ENCODE assay signal across 11 cellular contexts in the genomic region with DNA sequence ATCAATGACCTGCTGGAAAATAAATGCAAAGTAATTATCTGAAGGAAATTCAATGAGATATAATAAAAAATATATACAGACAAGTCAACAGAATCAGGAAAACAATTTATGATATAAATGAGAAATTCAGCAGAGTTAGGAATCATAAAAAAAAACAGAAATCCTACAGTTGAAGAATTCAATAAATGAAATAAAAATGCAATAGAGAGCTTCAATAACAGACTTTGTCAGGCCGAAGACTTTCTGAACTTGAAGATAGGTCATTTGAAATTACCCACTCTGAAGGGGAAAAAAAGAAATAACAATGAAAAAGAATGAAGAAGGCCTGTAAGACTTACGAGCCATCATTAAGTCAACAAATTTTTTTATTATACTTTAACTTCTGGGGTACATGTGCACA. TPM values are rescaled to one million over a fixed set of nuclear protein-coding genes. Genes with fewer than 3 reads are reported as not detected.
"Had no signal": no experiment of that assay in that cellular context is flagged by ENCODE, and none has a peak within 500 bp of the region (broad histone marks: within the 10 kb centered on the region; RNA-seq: fewer than 3 reads in every experiment).

No MANE protein-coding gene starts in this region.

- H3K9ac ChIP-seq: GM23248 had no signal

- ATAC-seq: GM23338, HCT116 had no signal

- H3K27ac ChIP-seq: GM23248 had no signal

- H2AFZ ChIP-seq: GM23248, GM23338 had no signal

- FAIRE-seq: H1, H54 had no signal

- H3K4me1 Mint-ChIP-seq: GM23338 had no signal

- H3K4me2 ChIP-seq: GM23338 had no signal

- H3K4me1 ChIP-seq: HAP-1 had no signal

- H3K4me3 ChIP-seq: GM23248, GM23338, HAP-1 had no signal

- H3K27ac Mint-ChIP-seq: GM23338, HFFc6 had no signal

- H3K4me3 Mint-ChIP-seq: GM23338, HFFc6 had no signal

- DNase-seq: GM23248, GOT3, H7, HCEC 1CT, HFFc6 had no signal

- H3K36me3 ChIP-seq: HAP-1 had no signal

RNA-seq across cellular contexts. Expression of gene GARIN2, which starts 15.5 kb away (rescaled TPM):
- total RNA-seq: GM23248, GM23338, H1, H4, H7 had no signal
- polyA plus RNA-seq: GM23248, H1 had no signal
